33 cellular contexts compared by ENCODE assay signal in genomic region chr3:13389378-13389777, GRCh38.
"Had no signal": no experiment of that assay in that cellular context is flagged by ENCODE, and none has a peak within 500 bp of the region (broad histone marks: within the 10 kb centered on the region; RNA-seq: fewer than 3 reads in every experiment).

No MANE protein-coding gene starts in this region.

- H3K4me1 ChIP-seq: ascending aorta had no signal

- H3K27me3 ChIP-seq: ascending aorta, cardiac muscle cell, MG63 had no signal

- H3K27ac ChIP-seq: ascending aorta, cardiac muscle cell, VCaP had no signal

- H3K27ac Mint-ChIP-seq: activated CD4-positive, alpha-beta memory T cell treated with anti-CD3 and anti-CD28 coated beads, Interleukin-2, amount 10 ng/mL, durations not matched to agents 7 days and 5 days; activated CD8-positive, alpha-beta memory T cell treated with anti-CD3 and anti-CD28 coated beads, Interleukin-2, amount 10 ng/mL, durations not matched to agents 7 days and 5 days; activated naive CD8-positive, alpha-beta T cell treated with anti-CD3 and anti-CD28 coated beads, Interleukin-2, amount 10 ng/mL, durations not matched to agents 7 days and 5 days; T-cell had no signal

- ATAC-seq: activated CD8-positive, alpha-beta memory T cell treated with anti-CD3 and anti-CD28 coated beads, Interleukin-2, amount 10 ng/mL, durations not matched to agents 7 days and 5 days; Panc1; SK-N-SH treated with all-trans-retinoic acid at 6 μM for 48 hours; T-cell had no signal

- H3K36me3 ChIP-seq: MG63 had no signal

- H3K27me3 Mint-ChIP-seq: activated CD4-positive, alpha-beta memory T cell treated with anti-CD3 and anti-CD28 coated beads, Interleukin-2, amount 10 ng/mL, durations not matched to agents 7 days and 5 days; activated CD8-positive, alpha-beta memory T cell treated with anti-CD3 and anti-CD28 coated beads, Interleukin-2, amount 10 ng/mL, durations not matched to agents 7 days and 5 days; activated naive CD8-positive, alpha-beta T cell treated with anti-CD3 and anti-CD28 coated beads, Interleukin-2, amount 10 ng/mL, durations not matched to agents 7 days and 5 days; T-cell had no signal

- DNase-seq: activated CD4-positive, alpha-beta memory T cell treated with anti-CD3 and anti-CD28 coated beads, Interleukin-2, amount 10 ng/mL, durations not matched to agents 7 days and 5 days; activated CD4-positive, alpha-beta T cell treated with anti-CD3 and anti-CD28 coated beads for 1 hour; activated CD4-positive, alpha-beta T cell treated with anti-CD3 and anti-CD28 coated beads for 48 hours; activated CD4-positive, CD25-positive, alpha-beta regulatory T cell; activated CD8-positive, alpha-beta memory T cell treated with anti-CD3 and anti-CD28 coated beads for 24 hours; activated CD8-positive, alpha-beta memory T cell treated with anti-CD3 and anti-CD28 coated beads, Interleukin-2, amount 10 ng/mL, durations not matched to agents 7 days and 5 days; activated CD8-positive, alpha-beta memory T cell treated with anti-CD3 and anti-CD28 coated beads, Interleukin-2, amount 50 U/mL, for 48 hours; activated effector memory CD4-positive, alpha-beta T cell treated with Interleukin-2 at 50 U/mL for 16 hours; activated naive CD4-positive, alpha-beta T cell treated with anti-CD3 and anti-CD28 coated beads, Interleukin-2, amount 50 U/mL, for 16 hours; activated naive CD8-positive, alpha-beta T cell treated with anti-CD3 and anti-CD28 coated beads, Interleukin-2, amount 10 ng/mL, durations not matched to agents 7 days and 5 days; activated T-cell treated with anti-CD3 and anti-CD28 coated beads, Interleukin-2, amount 50 U/mL, for 48 hours; amygdala; cerebellar nuclear complex; Karpas-422; KBM-7; MG63; MV-4-11; NCI-H1092; NCI-H146; NCI-H187; NCI-H2029 treated with DMSO at 0.1 percent for 48 hours; NCI-H2171 treated with DMSO at 0.1 percent for 48 hours; NCI-H345; NCI-H524 treated with DMSO at 0.1 percent for 48 hours; SIG-M5; T-cell; T-helper 2 cell; T-helper 9 cell had no signal

- H3K4me3 Mint-ChIP-seq: activated CD4-positive, alpha-beta memory T cell treated with anti-CD3 and anti-CD28 coated beads, Interleukin-2, amount 10 ng/mL, durations not matched to agents 7 days and 5 days; activated CD8-positive, alpha-beta memory T cell treated with anti-CD3 and anti-CD28 coated beads, Interleukin-2, amount 10 ng/mL, durations not matched to agents 7 days and 5 days; activated naive CD8-positive, alpha-beta T cell treated with anti-CD3 and anti-CD28 coated beads, Interleukin-2, amount 10 ng/mL, durations not matched to agents 7 days and 5 days; T-cell had no signal

- H3K9me3 Mint-ChIP-seq: activated CD4-positive, alpha-beta memory T cell treated with anti-CD3 and anti-CD28 coated beads, Interleukin-2, amount 10 ng/mL, durations not matched to agents 7 days and 5 days; activated naive CD8-positive, alpha-beta T cell treated with anti-CD3 and anti-CD28 coated beads, Interleukin-2, amount 10 ng/mL, durations not matched to agents 7 days and 5 days; T-cell had no signal

- H3K4me3 ChIP-seq: ascending aorta, cardiac muscle cell, MG63 had no signal
